ENCODE assay signal across 8 cellular contexts in genomic region chr17:59366040-59366757, GRCh38. TPM values are rescaled to one million over a fixed set of nuclear protein-coding genes. Genes with fewer than 3 reads are reported as not detected.
DNase-seq lines count a peak whose midpoint lies in the region; ATAC-seq and TF ChIP-seq lines count a peak whose summit lies in the region.

No MANE protein-coding gene starts in this region.

- peak; percentile 71 for DNase-seq in NCI-H69 (lab: John Stamatoyannopoulos, UW)
- DNase-seq in ecto neural progenitor cell (ENCODE audit: low spot score) = peak; percentile 85
- DNase-seq in COR-L47 (lab: John Stamatoyannopoulos, UW) = no peak
- no peak for DNase-seq in ureter (ENCODE audit: low spot score)
- DNase-seq in NK-92 (lab: John Stamatoyannopoulos, UW; ENCODE audit: unreplicated experiment) = no peak

- H3K79me2 ChIP-seq in DOHH2 (ENCODE audit: control insufficient read depth, low read length) = no peaks in the 10 kb centered on the region
- H3K79me2 ChIP-seq in neural cell (replicated peaks; ENCODE audit: insufficient read depth, low read length) = no peaks in the 10 kb centered on the region

- TF ChIP-seq CTCF in DOHH2 (IDR thresholded peaks at IDR 0.05; ENCODE audit: low read depth, low read length, poor library complexity, severe bottlenecking) (no peak), neural cell (IDR thresholded peaks at IDR 0.05; ENCODE audit: poor library complexity, severe bottlenecking) (peak; percentile 43)

- no peak for ATAC-seq in GM21717 (IDR thresholded peaks at IDR 0.05; ENCODE audit: unreplicated experiment)

- peak overlapping the region; percentile 44 for H3K9ac ChIP-seq in neural cell (ENCODE audit: low read length)

- H2AFZ ChIP-seq in neural cell (ENCODE audit: low read depth, low read length) = peak overlapping the region; percentile 40

- H4K20me1 ChIP-seq in DOHH2 (ENCODE audit: control insufficient read depth, insufficient read depth, low read depth, low read length) = no peaks in the 10 kb centered on the region
- H4K20me1 ChIP-seq in neural cell (ENCODE audit: insufficient read depth) = no peaks in the 10 kb centered on the region

- H3K4me2 ChIP-seq in DOHH2 (ENCODE audit: low read length) (peak overlapping the region; percentile 12), neural cell (ENCODE audit: low read length) (no peak overlapping the region)

- no peaks in the 10 kb centered on the region for H3K36me3 ChIP-seq in DOHH2 (ENCODE audit: control insufficient read depth, low read length)
- H3K36me3 ChIP-seq in neural cell (ENCODE audit: insufficient read depth, low read length) = no peaks in the 10 kb centered on the region

- H3K27me3 ChIP-seq in DOHH2 (ENCODE audit: control insufficient read depth, low read length) (no peaks in the 10 kb centered on the region), neural cell (ENCODE audit: insufficient read depth, low read depth, low read length) (no peaks in the 10 kb centered on the region)

- TF ChIP-seq RAD21 in neural cell (conservative IDR thresholded peaks at IDR 0.05) = no peak

- H3K4me3 ChIP-seq in DOHH2 (ENCODE audit: low read length) (no peak overlapping the region), neural cell (ENCODE audit: low read length) (peak overlapping the region; percentile 5)

- H3F3A ChIP-seq in DOHH2 (ENCODE audit: control insufficient read depth, insufficient read depth) (no peaks in the 10 kb centered on the region), neural cell (ENCODE audit: insufficient read depth, low read length, poor library complexity, severe bottlenecking) (peaks cover 2% of the 10 kb centered on the region)

- H3K4me1 ChIP-seq in DOHH2 (ENCODE audit: control insufficient read depth, low read length) = peaks cover 58% of the 10 kb centered on the region

- H3K9me2 ChIP-seq in DOHH2 (replicated peaks; ENCODE audit: control insufficient read depth, low read length) (no peaks in the 10 kb centered on the region), neural cell (ENCODE audit: insufficient read depth, low read length) (no peaks in the 10 kb centered on the region)

- TF ChIP-seq EP300 in neural cell (conservative IDR thresholded peaks at IDR 0.05; ENCODE audit: poor library complexity, severe bottlenecking) = no peak

- no peak overlapping the region for H3K27ac ChIP-seq in DOHH2 (ENCODE audit: low read depth, low read length)
- H3K27ac ChIP-seq in neural cell (ENCODE audit: low read length) = no peak overlapping the region

- H3K9me3 ChIP-seq in DOHH2 (ENCODE audit: control insufficient read depth, insufficient read depth, low read length) (no peaks in the 10 kb centered on the region), neural cell (ENCODE audit: low read length) (no peaks in the 10 kb centered on the region)

TF ChIP-seq in neural cell, 6 proteins besides CTCF, POLR2A, EP300 and RAD21:
- no peak for TF ChIP-seq REST (IDR thresholded peaks at IDR 0.05; ENCODE audit: borderline replicate concordance)
- no peak for TF ChIP-seq EZH2 (IDR thresholded peaks at IDR 0.05; ENCODE audit: borderline replicate concordance, insufficient read depth, low read length, poor library complexity, severe bottlenecking)
- TF ChIP-seq MXI1 (conservative IDR thresholded peaks at IDR 0.05; ENCODE audit: poor library complexity, severe bottlenecking) = no peak
- TF ChIP-seq TAF1 (IDR thresholded peaks at IDR 0.05; ENCODE audit: low read depth) = no peak
- no peak for TF ChIP-seq POLR2AphosphoS5 (IDR thresholded peaks at IDR 0.05)
- no peak for TF ChIP-seq SMC3 (conservative IDR thresholded peaks at IDR 0.05; ENCODE audit: poor library complexity)

RNA-seq across cellular contexts. Expression of gene YPEL2, which starts 34.7 kb away (rescaled TPM):
- 16.1 and 17.0 TPM in 2 replicates for polyA plus RNA-seq in neural cell
- polyA minus RNA-seq in neural cell = 20.1 and 20.5 TPM in 2 replicates
- total RNA-seq in ureter = 29.4 TPM

Comparison
In these comparisons a context has a peak if more than half of its experiments do, and no peak if none do; other contexts are left out.
1. DNase-seq: peak in NCI-H69 (single experiment) and ecto neural progenitor cell (single experiment); none in COR-L47 (single experiment), ureter (single experiment) and NK-92 (single experiment).